In genomic region chr15:45522931-45523331, GRCh38 we compare ENCODE assay signal across 8 cellular contexts. TPM values are rescaled to one million over a fixed set of nuclear protein-coding genes. Genes with fewer than 3 reads are reported as not detected.
DNase-seq lines count a peak whose midpoint lies in the region; ATAC-seq and TF ChIP-seq lines count a peak whose summit lies in the region.

No MANE protein-coding gene starts in this region.

- H3K4me1 Mint-ChIP-seq in memory B cell = peaks cover 34% of the 10 kb centered on the region

- no peak for TF ChIP-seq POLR2A in transverse colon (IDR thresholded peaks at IDR 0.05)

- H3K36me3 Mint-ChIP-seq in memory B cell = peaks cover 4% of the 10 kb centered on the region

- H3K27me3 ChIP-seq in transverse colon = no peaks in the 10 kb centered on the region

- H3K27ac Mint-ChIP-seq in memory B cell = peak overlapping the region; percentile 70

- no peak for TF ChIP-seq EP300 in transverse colon (IDR thresholded peaks at IDR 0.05; ENCODE audit: low read depth)

- intact Hi-C loops in transverse colon (cut with DNase I; ENCODE audit: low total_unique reads) = no loop called here

- in situ Hi-C loops in transverse colon (cut with MboI; ENCODE audit: low pct_ligation_motif_present in 1 of 4, low pct_unique_long_range_greater_than_20kb in 1 of 4, low sequenced_read_pairs in 3 of 4) = no loop called here

- WGBS in transverse colon (ENCODE audit: low coverage in 1 of 2), 2 donors = 0% methylated on average over 2 to 17 of the region's 18 CpGs

- H3K4me3 ChIP-seq in coronary artery = peak overlapping the region; percentile 94
- H3K4me3 ChIP-seq in transverse colon = peak overlapping the region; percentile 55 to 91 (median 81)

- no peaks in the 10 kb centered on the region for H3K27me3 Mint-ChIP-seq in memory B cell

- peak overlapping the region; percentile 72 to 89 for H3K27ac ChIP-seq in coronary artery
- H3K27ac ChIP-seq in transverse colon = peak overlapping the region; percentile 90 to 92 (median 91)

- TF ChIP-seq CTCF in coronary artery (IDR thresholded peaks at IDR 0.05) (no peak), transverse colon (IDR thresholded peaks at IDR 0.05) (no peak)

- peaks cover 0 to 9% (median under 1%) of the 10 kb centered on the region in 4 donors for H3K36me3 ChIP-seq in transverse colon

- peaks cover 4 to 34% (median 21%) of the 10 kb centered on the region in 4 donors for H3K4me1 ChIP-seq in transverse colon

- peak overlapping the region; percentile 86 for H3K4me3 Mint-ChIP-seq in memory B cell

- peaks cover 2% of the 10 kb centered on the region for H3K9me3 Mint-ChIP-seq in memory B cell

- no peak for ATAC-seq in memory B cell (ENCODE audit: low read depth)
- no peak for ATAC-seq in HG03159 (IDR thresholded peaks at IDR 0.05; ENCODE audit: unreplicated experiment)
- ATAC-seq in HG03460 (IDR thresholded peaks at IDR 0.05; ENCODE audit: unreplicated experiment) = no peak

- H3K9me3 ChIP-seq in transverse colon = no peaks in the 10 kb centered on the region

- DNase-seq in NCI-H1105 treated with DMSO at 0.1 percent for 48 hours (lab: John Stamatoyannopoulos, UW) (peak; percentile 6), NCI-H1105 (lab: John Stamatoyannopoulos, UW) (no peak), NCI-H69 (lab: John Stamatoyannopoulos, UW) (peak; percentile 73), coronary artery (ENCODE audit: low spot score) (peak; percentile 77), memory B cell (ENCODE audit: low spot score in 2 of 2) (peak in 1 of 2 donors; percentile 9), transverse colon (no peak)

RNA-seq across cellular contexts. Expression of gene SLC30A4, which starts 0.4 kb away (rescaled TPM):
- 10 to 100 TPM; 11.7 to 69.3 (median 16.0) TPM for total RNA-seq in transverse colon

Comparison
In these comparisons a context has a peak if more than half of its experiments do, and no peak if none do; other contexts are left out.
1. DNase-seq: peak in NCI-H1105 treated with DMSO at 0.1 percent for 48 hours (single experiment), NCI-H69 (single experiment) and coronary artery (single experiment); none in NCI-H1105 (single experiment) and transverse colon (single experiment).